Comparison of ENCODE assay signal across 8 cellular contexts in genomic region chr11:66001941-66002647, GRCh38. TPM values are rescaled to one million over a fixed set of nuclear protein-coding genes. Genes with fewer than 3 reads are reported as not detected.
DNase-seq lines count a peak whose midpoint lies in the region; ATAC-seq, FAIRE-seq and TF ChIP-seq lines count a peak whose summit lies in the region.

BANF1 (plus strand) TSS chr11:66002503; CDS start chr11:66003251, 748 bp downstream.
EIF1AD (minus strand) TSS chr11:66002157; CDS start chr11:66000389, 1,768 bp downstream.

- 2% methylated on average over 40 of the region's 55 CpGs for WGBS in HepG2 (ENCODE audit: low lambda C conversion rate)

- H4K20me1 ChIP-seq in HepG2 (ENCODE audit: insufficient read depth, low read length): no peaks in the 10 kb centered on the region

- intact Hi-C loops in HepG2 (cut with micrococcal nuclease; ENCODE audit: unreplicated experiment): loop anchor here (1.0 kb wide), 1 partner anchor 50 kb away; the partner anchor contains the start of gene SF3B2

- TF ChIP-seq EP300 in HepG2 (IDR thresholded peaks at IDR 0.05; ENCODE audit: low read depth in 2 of 2, low read length in 2 of 2) (peak in 1 of 2 experiments; percentile 53; a peak in 1 of 4 replicates), HepG2 (CRISPR knock-in tag; IDR thresholded peaks at IDR 0.05; ENCODE audit: borderline replicate concordance) (peak; percentile 62; the same call in 1 of the 2 replicates)

- peak; percentile 96 for DNase-seq in NCI-H774 (lab: John Stamatoyannopoulos, UW)
- DNase-seq in activated CD4-positive, alpha-beta T cell treated with anti-CD3 and anti-CD28 coated beads, Interleukin-2, amount 50 U/mL, for 24 hours (ENCODE audit: low read depth in 1 of 2, low spot score in 1 of 2): peak; percentile 85 to 96
- peak; percentile 99 for DNase-seq in dermis blood vessel endothelial cell
- peak; percentile 96 for DNase-seq in HepG2 (ENCODE audit: low spot score)
- DNase-seq in stimulated activated CD4-positive, alpha-beta T cell treated with anti-CD3 and anti-CD28 coated beads, Interleukin-2, amount 100 ng/mL, for 48 hours: peak; percentile 86 to 89

- peak within 1 kb of the TSS; percentile 89 for H3K4me2 ChIP-seq in HepG2 (ENCODE audit: low read depth, low read length)

- no TSS peak for BruUV-seq in HepG2 (replicated peaks; lab: Mats Ljungman, UMichigan)

- peak; percentile 87 to 90 for TF ChIP-seq POLR2A in HepG2 (IDR thresholded peaks at IDR 0.05; ENCODE audit: insufficient read depth in 1 of 2, low read depth in 2 of 2, low read length in 2 of 2)

- H2AFZ ChIP-seq in HepG2 (ENCODE audit: low read length): peak within 1 kb of the TSS; percentile 60

- peak; percentile 89 for FAIRE-seq in HepG2 (lab: Jason Lieb, UNC)

- POLR2A ChIA-PET in HepG2 (lab: Yijun Ruan, JAX): interaction anchor here (0.8 to 1.8 kb wide), 13 partner anchors 10 to 310 kb away, joined by 3 to 18 read pairs (median 5); partner anchors contain the start of genes CATSPER1, CCDC85B, CFL1 and CST6

- peaks cover 35% of the 10 kb centered on the region for H3K4me1 ChIP-seq in HepG2 (ENCODE audit: insufficient read depth, low read length)

- peaks cover 33% of the 10 kb centered on the region for H3K79me2 ChIP-seq in HepG2 (ENCODE audit: insufficient read depth, low read length)

- ATAC-seq in GM19397 (IDR thresholded peaks at IDR 0.05; ENCODE audit: unreplicated experiment) (peak; percentile 66), HG03571 (IDR thresholded peaks at IDR 0.05; ENCODE audit: unreplicated experiment) (peak; percentile 60), HepG2 (peak; percentile 85)

- peak within 1 kb of the TSS; percentile 92 for H3K9ac ChIP-seq in HepG2 (ENCODE audit: insufficient read depth, low read depth, low read length)

- peak; percentile 43; the same call in 1 of the 2 replicates for TF ChIP-seq RAD21 in HepG2 (CRISPR knock-in tag; IDR thresholded peaks at IDR 0.05)

- no peaks in the 10 kb centered on the region for H3K9me3 ChIP-seq in HepG2 (ENCODE audit: low read length)

- in situ Hi-C loops in HepG2 (cut with HindIII; ENCODE audit: extremely low pct_ligation_motif_present, low pct_unique_long_range_greater_than_20kb): no loop called here

- TF ChIP-seq CTCF in C4-2B (conservative IDR thresholded peaks at IDR 0.05): no peak
- TF ChIP-seq CTCF in HepG2 (CRISPR knock-in tag; IDR thresholded peaks at IDR 0.05): peak; percentile 44; the same call in 1 of the 2 replicates

- peaks cover 16 to 39% of the 10 kb centered on the region in 2 experiments for H3K36me3 ChIP-seq in HepG2 (replicated peaks in 1 of 2; ENCODE audit: control insufficient read depth in 1 of 2, insufficient read depth in 2 of 2, low read length in 2 of 2)

- no peaks in the 10 kb centered on the region; a peak in 1 of 5 replicates for H3K27me3 ChIP-seq in HepG2 (ENCODE audit: control insufficient read depth in 1 of 2, insufficient read depth in 2 of 2, low read length in 2 of 2)

- CTCF ChIA-PET in HepG2 (lab: Yijun Ruan, JAX; ENCODE audit: low intra/inter-chr PET ratio, low total read pairs): interaction anchor here (1.5 kb wide), 1 partner anchor 13 kb away, joined by 4 read pairs; no protein-coding TSS in a partner anchor

- H3K27ac ChIP-seq in C4-2B (peak within 1 kb of the TSS; percentile 84), HepG2 (ENCODE audit: extremely low read length, insufficient read depth, low read length) (peak within 1 kb of the TSS; percentile 94)

- H3K4me3 ChIP-seq in HepG2 (replicated peaks in 1 of 3; ENCODE audit: insufficient read depth in 1 of 3, low read depth in 2 of 3, low read length in 3 of 3): peak within 1 kb of the TSS; percentile 81 to 92 (median 88)

TF ChIP-seq in HepG2, 621 proteins besides CTCF, POLR2A, EP300 and RAD21 (continues in another document):
- TF ChIP-seq KLF9 (CRISPR knock-in tag; IDR thresholded peaks at IDR 0.05; ENCODE audit: low read depth) (peak; percentile 72; the same call in 1 of the 2 replicates), IKZF1 (IDR thresholded peaks at IDR 0.05) (no peak), BRCA1 (CRISPR knock-in tag; IDR thresholded peaks at IDR 0.05) (0 out of 2 replicates have a peak, but pooled peaks have one; percentile 12), ARID3A (IDR thresholded peaks at IDR 0.05; ENCODE audit: low read depth, low read length) (no peak)

RNA-seq across cellular contexts. Expression of gene BANF1, which starts in this region (rescaled TPM):
- total RNA-seq in dermis blood vessel endothelial cell (18.2 and 23.2 TPM in 2 replicates), HepG2 (2016; rRNA removed; fragmentation: Illumina TruSeq; extraction: Trizol) (40.5 and 45.9 TPM in 2 replicates)
- total RNA-seq in HepG2 (2016; cell fraction: cytosol; rRNA removed; fragmentation: Illumina TruSeq; extraction: Trizol; ENCODE audit: low read depth): 24.1 and 29.2 TPM in 2 replicates
- 42.5 and 45.7 TPM in 2 replicates for total RNA-seq in HepG2 (2016; cell fraction: insoluble cytoplasmic fraction; rRNA removed; fragmentation: Illumina TruSeq; extraction: Trizol)
- total RNA-seq in HepG2 (2016; cell fraction: membrane; rRNA removed; fragmentation: Illumina TruSeq; extraction: Trizol): 21.9 and 24.3 TPM in 2 replicates
- 17.5 and 24.3 TPM in 2 replicates for total RNA-seq in HepG2 (2016; cell fraction: nucleus; rRNA removed; fragmentation: Illumina TruSeq; extraction: Trizol)
- 75.9 and 86.5 TPM in 2 replicates for polyA plus RNA-seq in HepG2 (2011; rRNA removed)
- polyA plus RNA-seq in HepG2 (2011; cell fraction: cytosol; rRNA removed): 96.6 and 104 TPM in 2 replicates
- polyA plus RNA-seq in HepG2 (2011; cell fraction: nucleus; rRNA removed): 34.4 and 41.3 TPM in 2 replicates
- polyA plus RNA-seq in HepG2 (2012): 102 and 132 TPM in 2 replicates
- polyA plus RNA-seq in HepG2 (2016; cell fraction: cytosol; fragmentation: Illumina TruSeq; extraction: Trizol; ENCODE audit: low read depth): 115 and 123 TPM in 2 replicates
- 264 and 272 TPM in 2 replicates for polyA plus RNA-seq in HepG2 (2016; cell fraction: insoluble cytoplasmic fraction; fragmentation: Illumina TruSeq; extraction: Trizol; ENCODE audit: low read depth)
- polyA plus RNA-seq in HepG2 (2016; cell fraction: membrane; fragmentation: Illumina TruSeq; extraction: Trizol; ENCODE audit: low read depth): 102 and 111 TPM in 2 replicates
- 126 and 133 TPM in 2 replicates for polyA plus RNA-seq in HepG2 (2016; cell fraction: nucleus; fragmentation: Illumina TruSeq; extraction: Trizol; ENCODE audit: insufficient read depth, low read depth)
- 57.6 and 195 TPM in 2 replicates for polyA minus RNA-seq in HepG2 (2011; rRNA and poly(A)+ RNA removed; ENCODE audit: low replicate concordance)
- polyA minus RNA-seq in HepG2 (2011; cell fraction: cytosol; rRNA and poly(A)+ RNA removed): 20.0 and 34.2 TPM in 2 replicates
- 23.4 and 30.2 TPM in 2 replicates for polyA minus RNA-seq in HepG2 (2011; cell fraction: nucleus; rRNA and poly(A)+ RNA removed)

RNA-seq across cellular contexts. Expression of gene EIF1AD, which starts in this region (rescaled TPM):
- 32.2 and 35.8 TPM in 2 replicates for total RNA-seq in dermis blood vessel endothelial cell
- 30.8 and 45.9 TPM in 2 replicates for total RNA-seq in HepG2 (2016; rRNA removed; fragmentation: Illumina TruSeq; extraction: Trizol)
- total RNA-seq in HepG2 (2016; cell fraction: cytosol; rRNA removed; fragmentation: Illumina TruSeq; extraction: Trizol; ENCODE audit: low read depth): 6.9 and 8.1 TPM in 2 replicates
- 31.8 and 45.0 TPM in 2 replicates for total RNA-seq in HepG2 (2016; cell fraction: insoluble cytoplasmic fraction; rRNA removed; fragmentation: Illumina TruSeq; extraction: Trizol)
- total RNA-seq in HepG2 (2016; cell fraction: membrane; rRNA removed; fragmentation: Illumina TruSeq; extraction: Trizol): 15.6 and 16.4 TPM in 2 replicates
- 25.8 TPM in 2 replicates for total RNA-seq in HepG2 (2016; cell fraction: nucleus; rRNA removed; fragmentation: Illumina TruSeq; extraction: Trizol)
- 18.2 and 24.0 TPM in 2 replicates for polyA plus RNA-seq in HepG2 (2011; rRNA removed)
- polyA plus RNA-seq in HepG2 (2011; cell fraction: cytosol; rRNA removed): 22.4 and 22.6 TPM in 2 replicates
- polyA plus RNA-seq in HepG2 (2011; cell fraction: nucleus; rRNA removed): 15.8 and 23.5 TPM in 2 replicates
- polyA plus RNA-seq in HepG2 (2012): 15.2 and 20.1 TPM in 2 replicates
- polyA plus RNA-seq in HepG2 (2016; cell fraction: cytosol; fragmentation: Illumina TruSeq; extraction: Trizol; ENCODE audit: low read depth): 2.1 and 2.9 TPM in 2 replicates
- 33.3 and 34.6 TPM in 2 replicates for polyA plus RNA-seq in HepG2 (2016; cell fraction: insoluble cytoplasmic fraction; fragmentation: Illumina TruSeq; extraction: Trizol; ENCODE audit: low read depth)
- 7.7 and 8.3 TPM in 2 replicates for polyA plus RNA-seq in HepG2 (2016; cell fraction: membrane; fragmentation: Illumina TruSeq; extraction: Trizol; ENCODE audit: low read depth)
- 31.4 and 35.8 TPM in 2 replicates for polyA plus RNA-seq in HepG2 (2016; cell fraction: nucleus; fragmentation: Illumina TruSeq; extraction: Trizol; ENCODE audit: insufficient read depth, low read depth)
- 41.6 and 67.3 TPM in 2 replicates for polyA minus RNA-seq in HepG2 (2011; rRNA and poly(A)+ RNA removed; ENCODE audit: low replicate concordance)
- 10.7 and 14.6 TPM in 2 replicates for polyA minus RNA-seq in HepG2 (2011; cell fraction: cytosol; rRNA and poly(A)+ RNA removed)
- polyA minus RNA-seq in HepG2 (2011; cell fraction: nucleus; rRNA and poly(A)+ RNA removed): 14.3 and 20.4 TPM in 2 replicates

Comparison
In these comparisons a context has a peak if more than half of its experiments do, and no peak if none do; other contexts are left out.
1. Peak in every context shown above with its lines: DNase-seq, ATAC-seq, H3K4me3 ChIP-seq and H3K27ac ChIP-seq.